Comparison of ENCODE assay signal across 19 cellular contexts in genomic region chr10:13079776-13080050, GRCh38.
"Had no signal": no experiment of that assay in that cellular context is flagged by ENCODE, and none has a peak within 500 bp of the region (broad histone marks: within the 10 kb centered on the region; RNA-seq: fewer than 3 reads in every experiment).

No MANE protein-coding gene starts in this region.

- H3K4me3 ChIP-seq: coronary artery had no signal

- H3K4me1 Mint-ChIP-seq: activated CD4-positive, alpha-beta memory T cell treated with anti-CD3 and anti-CD28 coated beads, Interleukin-2, amount 10 ng/mL, durations not matched to agents 7 days and 5 days; activated CD8-positive, alpha-beta memory T cell treated with anti-CD3 and anti-CD28 coated beads, Interleukin-2, amount 10 ng/mL, durations not matched to agents 7 days and 5 days; central memory CD8-positive, alpha-beta T cell had no signal

- H3K27ac ChIP-seq: coronary artery had no signal

- H3K27ac Mint-ChIP-seq: activated B cell treated with CpG ODN at 0.5 μM for 24 hours; activated CD4-positive, alpha-beta memory T cell treated with anti-CD3 and anti-CD28 coated beads, Interleukin-2, amount 10 ng/mL, durations not matched to agents 7 days and 5 days; activated CD8-positive, alpha-beta memory T cell treated with anti-CD3 and anti-CD28 coated beads, Interleukin-2, amount 10 ng/mL, durations not matched to agents 7 days and 5 days; activated naive CD4-positive, alpha-beta T cell treated with anti-CD3 and anti-CD28 coated beads for 36 hours; mesothelial cell of epicardium; natural killer cell treated with Interleukin-12 subunit alpha and Interleukin-12 subunit beta and Interleukin-15 and Interleukin-18, amount 100 ng/mL, for 72 hours had no signal

- ATAC-seq: activated CD8-positive, alpha-beta memory T cell treated with anti-CD3 and anti-CD28 coated beads, Interleukin-2, amount 10 ng/mL, durations not matched to agents 7 days and 5 days; left lobe of liver; natural killer cell treated with Interleukin-12 subunit alpha and Interleukin-12 subunit beta and Interleukin-15 and Interleukin-18, amount 100 ng/mL, for 72 hours; stimulated activated naive CD8-positive, alpha-beta T cell treated with anti-CD3 and anti-CD28 coated beads, Interleukin-15, Interleukin-2, amounts not matched to agents 100 U/mL and 50 U/mL, for 24 hours had no signal

- DNase-seq: activated B cell treated with CpG ODN at 0.5 μM for 24 hours; activated CD4-positive, alpha-beta memory T cell treated with anti-CD3 and anti-CD28 coated beads, Interleukin-2, amount 10 ng/mL, durations not matched to agents 7 days and 5 days; activated CD4-positive, alpha-beta T cell treated with anti-CD3 and anti-CD28 coated beads for 4 hours; activated CD8-positive, alpha-beta memory T cell treated with anti-CD3 and anti-CD28 coated beads, Interleukin-2, amount 10 ng/mL, durations not matched to agents 7 days and 5 days; activated naive CD4-positive, alpha-beta T cell treated with anti-CD3 and anti-CD28 coated beads for 36 hours; activated T-cell treated with anti-CD3 and anti-CD28 coated beads, Interleukin-2, amount 50 U/mL, for 1 hour; aorta; foreskin melanocyte; glutamatergic neuron; kidney; occipital lobe; posterior cingulate gyrus; stimulated activated naive CD8-positive, alpha-beta T cell treated with anti-CD3 and anti-CD28 coated beads, Interleukin-15, Interleukin-2, amounts not matched to agents 100 U/mL and 50 U/mL, for 24 hours; trophoblast cell had no signal

- H3K4me3 Mint-ChIP-seq: activated B cell treated with CpG ODN at 0.5 μM for 24 hours; activated CD4-positive, alpha-beta memory T cell treated with anti-CD3 and anti-CD28 coated beads, Interleukin-2, amount 10 ng/mL, durations not matched to agents 7 days and 5 days; activated CD8-positive, alpha-beta memory T cell treated with anti-CD3 and anti-CD28 coated beads, Interleukin-2, amount 10 ng/mL, durations not matched to agents 7 days and 5 days; activated naive CD4-positive, alpha-beta T cell treated with anti-CD3 and anti-CD28 coated beads for 36 hours; central memory CD8-positive, alpha-beta T cell; mesothelial cell of epicardium; natural killer cell treated with Interleukin-12 subunit alpha and Interleukin-12 subunit beta and Interleukin-15 and Interleukin-18, amount 100 ng/mL, for 72 hours had no signal
